In genomic region chr3:98008751-98009373, GRCh38 we compare ENCODE assay signal across 14 cellular contexts. TPM values are rescaled to one million over a fixed set of nuclear protein-coding genes. Genes with fewer than 3 reads are reported as not detected.
DNase-seq lines count a peak whose midpoint lies in the region; ATAC-seq lines count a peak whose summit lies in the region.
"Had no signal": no experiment of that assay in that cellular context is flagged by ENCODE, and none has a peak within 500 bp of the region (broad histone marks: within the 10 kb centered on the region; RNA-seq: fewer than 3 reads in every experiment).

No MANE protein-coding gene starts in this region.

- peaks cover 6% of the 10 kb centered on the region for H3K9me3 Mint-ChIP-seq in T-helper 2 cell treated with Interferon-gamma antibody and Interleukin-4, amounts not matched to agents 5 μg/mL and 100 μg/mL, for 36 hours
- H3K9me3 Mint-ChIP-seq in activated T-helper 1 cell treated with anti-CD3 and anti-CD28 coated beads, Interleukin-12 subunit alpha, Interleukin-12 subunit beta, Interleukin-2, Interleukin-4 antibody, amounts not matched to agents 30 ng/mL and 10 ng/mL and 1 ng/mL, durations not matched to agents 14 hours and 24 hours and 36 hours = peaks cover 5% of the 10 kb centered on the region
- H3K9me3 Mint-ChIP-seq: stimulated activated naive CD8-positive, alpha-beta T cell treated with anti-CD3 and anti-CD28 coated beads, Interleukin-15, amount 100 ng/mL, for 72 hours had no signal

- ATAC-seq in GM21529 (IDR thresholded peaks at IDR 0.05; ENCODE audit: unreplicated experiment) (peak; percentile 67), HG03095 (IDR thresholded peaks at IDR 0.05; ENCODE audit: unreplicated experiment) (peak; percentile 73)
- ATAC-seq: stimulated activated naive CD8-positive, alpha-beta T cell treated with anti-CD3 and anti-CD28 coated beads, Interleukin-15, amount 100 ng/mL, for 72 hours had no signal

- intact Hi-C loops in activated T-helper 1 cell treated with anti-CD3 and anti-CD28 coated beads, Interleukin-12 subunit alpha, Interleukin-12 subunit beta, Interleukin-2, Interleukin-4 antibody, amounts not matched to agents 30 ng/mL and 10 ng/mL and 1 ng/mL, durations not matched to agents 14 hours and 24 hours and 36 hours (cut with micrococcal nuclease) = loop anchor here (5.0 kb wide), 1 partner anchor 37 kb away; the partner anchor contains the start of gene RIOX2

- H3K4me3 Mint-ChIP-seq in T-helper 2 cell treated with Interferon-gamma antibody and Interleukin-4, amounts not matched to agents 5 μg/mL and 100 μg/mL, for 36 hours = no peak overlapping the region
- no peak overlapping the region for H3K4me3 Mint-ChIP-seq in activated T-helper 1 cell treated with anti-CD3 and anti-CD28 coated beads, Interleukin-12 subunit alpha, Interleukin-12 subunit beta, Interleukin-2, Interleukin-4 antibody, amounts not matched to agents 30 ng/mL and 10 ng/mL and 1 ng/mL, durations not matched to agents 14 hours and 24 hours and 36 hours
- H3K4me3 Mint-ChIP-seq: activated naive CD8-positive, alpha-beta T cell treated with anti-CD3 and anti-CD28 coated beads, Interleukin-2, amount 10 ng/mL, durations not matched to agents 7 days and 5 days; stimulated activated naive CD8-positive, alpha-beta T cell treated with anti-CD3 and anti-CD28 coated beads, Interleukin-15, amount 100 ng/mL, for 72 hours had no signal

- peak overlapping the region; percentile 50 for H3K27ac Mint-ChIP-seq in T-helper 2 cell treated with Interferon-gamma antibody and Interleukin-4, amounts not matched to agents 5 μg/mL and 100 μg/mL, for 36 hours
- H3K27ac Mint-ChIP-seq in activated T-helper 1 cell treated with anti-CD3 and anti-CD28 coated beads, Interleukin-12 subunit alpha, Interleukin-12 subunit beta, Interleukin-2, Interleukin-4 antibody, amounts not matched to agents 30 ng/mL and 10 ng/mL and 1 ng/mL, durations not matched to agents 14 hours and 24 hours and 36 hours = peak overlapping the region; percentile 59
- H3K27ac Mint-ChIP-seq: activated naive CD8-positive, alpha-beta T cell treated with anti-CD3 and anti-CD28 coated beads, Interleukin-2, amount 10 ng/mL, durations not matched to agents 7 days and 5 days; progenitor cell of endocrine pancreas; stimulated activated naive CD8-positive, alpha-beta T cell treated with anti-CD3 and anti-CD28 coated beads, Interleukin-15, amount 100 ng/mL, for 72 hours had no signal

- H3K36me3 Mint-ChIP-seq in T-helper 2 cell treated with Interferon-gamma antibody and Interleukin-4, amounts not matched to agents 5 μg/mL and 100 μg/mL, for 36 hours (ENCODE audit: low read depth) = peaks cover 11% of the 10 kb centered on the region
- H3K36me3 Mint-ChIP-seq in activated T-helper 1 cell treated with anti-CD3 and anti-CD28 coated beads, Interleukin-12 subunit alpha, Interleukin-12 subunit beta, Interleukin-2, Interleukin-4 antibody, amounts not matched to agents 30 ng/mL and 10 ng/mL and 1 ng/mL, durations not matched to agents 14 hours and 24 hours and 36 hours (ENCODE audit: low read depth) = peaks cover 11% of the 10 kb centered on the region

- no peak for DNase-seq in T-helper 2 cell treated with Interferon-gamma antibody and Interleukin-4, amounts not matched to agents 5 μg/mL and 100 μg/mL, for 36 hours (ENCODE audit: low spot score)
- no peak for DNase-seq in T-helper 2 cell
- DNase-seq in activated T-helper 1 cell treated with anti-CD3 and anti-CD28 coated beads, Interleukin-12 subunit alpha, Interleukin-12 subunit beta, Interleukin-2, Interleukin-4 antibody, amounts not matched to agents 30 ng/mL and 10 ng/mL and 1 ng/mL, durations not matched to agents 14 hours and 24 hours and 36 hours (ENCODE audit: low spot score) = no peak
- DNase-seq in germinal center (ENCODE audit: low spot score) = no peak
- no peak for DNase-seq in NCI-H1417 treated with DMSO at 0.1 percent for 48 hours (lab: John Stamatoyannopoulos, UW)
- no peak for DNase-seq in stimulated activated CD4-positive, alpha-beta T cell treated with anti-CD3 and anti-CD28 coated beads, Interleukin-2, amount 100 ng/mL, for 24 hours
- DNase-seq: activated naive CD8-positive, alpha-beta T cell treated with anti-CD3 and anti-CD28 coated beads, Interleukin-2, amount 10 ng/mL, durations not matched to agents 7 days and 5 days; cortex of kidney; NCI-H1092; NCI-H526; stimulated activated naive CD8-positive, alpha-beta T cell treated with anti-CD3 and anti-CD28 coated beads, Interleukin-15, amount 100 ng/mL, for 72 hours had no signal

- H3K27me3 Mint-ChIP-seq in T-helper 2 cell treated with Interferon-gamma antibody and Interleukin-4, amounts not matched to agents 5 μg/mL and 100 μg/mL, for 36 hours (ENCODE audit: low read depth) = no peaks in the 10 kb centered on the region
- H3K27me3 Mint-ChIP-seq in activated T-helper 1 cell treated with anti-CD3 and anti-CD28 coated beads, Interleukin-12 subunit alpha, Interleukin-12 subunit beta, Interleukin-2, Interleukin-4 antibody, amounts not matched to agents 30 ng/mL and 10 ng/mL and 1 ng/mL, durations not matched to agents 14 hours and 24 hours and 36 hours (ENCODE audit: insufficient read depth) = no peaks in the 10 kb centered on the region

- H3K4me1 Mint-ChIP-seq in T-helper 2 cell treated with Interferon-gamma antibody and Interleukin-4, amounts not matched to agents 5 μg/mL and 100 μg/mL, for 36 hours (ENCODE audit: low read depth) = peaks cover 43% of the 10 kb centered on the region
- peaks cover 60% of the 10 kb centered on the region for H3K4me1 Mint-ChIP-seq in activated T-helper 1 cell treated with anti-CD3 and anti-CD28 coated beads, Interleukin-12 subunit alpha, Interleukin-12 subunit beta, Interleukin-2, Interleukin-4 antibody, amounts not matched to agents 30 ng/mL and 10 ng/mL and 1 ng/mL, durations not matched to agents 14 hours and 24 hours and 36 hours (ENCODE audit: low read depth)

RNA-seq across cellular contexts. Expression of gene GABRR3, which starts 26.3 kb away (rescaled TPM):
- total RNA-seq in activated T-helper 1 cell treated with anti-CD3 and anti-CD28 coated beads, Interleukin-12 subunit alpha, Interleukin-12 subunit beta, Interleukin-2, Interleukin-4 antibody, amounts not matched to agents 30 ng/mL and 10 ng/mL and 1 ng/mL, durations not matched to agents 14 hours and 24 hours and 36 hours = not detected in 2 replicates
- total RNA-seq: activated naive CD8-positive, alpha-beta T cell treated with anti-CD3 and anti-CD28 coated beads, Interleukin-2, amount 10 ng/mL, durations not matched to agents 7 days and 5 days; progenitor cell of endocrine pancreas had no signal

RNA-seq across cellular contexts. Expression of gene RIOX2, which starts 36.6 kb away (rescaled TPM):
- total RNA-seq in activated T-helper 1 cell treated with anti-CD3 and anti-CD28 coated beads, Interleukin-12 subunit alpha, Interleukin-12 subunit beta, Interleukin-2, Interleukin-4 antibody, amounts not matched to agents 30 ng/mL and 10 ng/mL and 1 ng/mL, durations not matched to agents 14 hours and 24 hours and 36 hours = 85.4 and 90.9 TPM in 2 replicates
